8 cellular contexts compared by ENCODE assay signal in the genomic region with DNA sequence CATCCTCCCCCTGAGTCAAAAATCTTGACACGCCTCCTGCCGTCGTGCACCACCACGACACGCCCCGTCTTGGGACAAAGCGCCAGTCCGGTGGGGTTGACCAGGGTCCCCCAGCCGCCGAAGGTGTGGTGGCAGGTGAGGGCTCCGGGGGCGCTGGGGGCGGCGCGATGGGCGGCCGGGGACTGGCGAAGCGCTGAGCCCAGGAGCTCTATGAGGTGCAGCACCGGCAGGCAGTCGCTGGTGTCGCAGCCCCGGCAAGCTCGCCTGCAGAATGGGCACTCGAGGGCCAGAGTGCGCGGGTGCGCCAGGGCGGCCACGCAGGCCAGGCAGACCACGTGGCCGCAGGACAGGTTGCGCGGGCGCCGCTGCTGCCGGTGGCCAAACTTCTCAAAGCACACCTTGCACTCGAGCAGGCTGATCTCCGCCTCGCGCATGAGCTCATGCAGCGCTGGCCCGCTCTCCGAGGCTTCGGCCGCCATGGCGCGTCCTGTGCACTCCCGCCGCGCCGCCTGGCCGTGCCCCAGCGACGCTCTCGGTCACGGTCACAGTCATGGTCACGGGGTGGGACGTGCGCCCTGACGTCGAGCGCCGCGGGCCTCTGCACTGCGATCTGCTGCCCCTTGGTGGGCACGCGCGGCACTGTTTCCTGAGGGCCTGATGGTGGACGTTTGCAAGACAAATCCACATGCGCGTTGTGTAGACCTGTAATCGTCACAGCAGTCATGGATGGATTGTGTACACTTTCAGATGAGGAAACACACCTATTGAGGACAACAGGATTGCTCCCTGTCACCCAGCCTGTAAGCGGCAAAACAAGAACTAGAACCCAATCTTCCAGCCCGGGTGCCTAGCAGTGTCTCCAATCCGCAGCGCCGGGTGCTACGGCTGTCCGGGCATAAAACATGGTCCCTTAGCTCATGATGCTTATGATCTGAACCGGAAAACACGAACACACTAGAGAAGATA. TPM values are rescaled to one million over a fixed set of nuclear protein-coding genes. Genes with fewer than 3 reads are reported as not detected.
DNase-seq lines count a peak whose midpoint lies in the region; ATAC-seq and TF ChIP-seq lines count a peak whose summit lies in the region.

A gene (minus strand): TSS at position 550 of the 966 bp plus-strand sequence. CDS start 71 bp downstream, at position 479.

- no peaks in the 10 kb centered on the region for H3K9me3 Mint-ChIP-seq in CD4-positive, alpha-beta T cell
- H3K9me3 Mint-ChIP-seq in activated naive CD4-positive, alpha-beta T cell treated with anti-CD3 and anti-CD28 coated beads, Interleukin-2, amount 50 U/mL, for 72 hours = peaks cover 0 to 12% of the 10 kb centered on the region in 2 donors

- peak; percentile 93 for ATAC-seq in CD4-positive, alpha-beta T cell (ENCODE audit: poor library complexity)
- ATAC-seq in GM19463 (IDR thresholded peaks at IDR 0.05; ENCODE audit: unreplicated experiment) = peak; percentile 100
- ATAC-seq in activated naive CD4-positive, alpha-beta T cell treated with anti-CD3 and anti-CD28 coated beads, Interleukin-2, amount 50 U/mL, for 72 hours = peak; percentile 99

- H3K27ac Mint-ChIP-seq in CD4-positive, alpha-beta T cell = no peak within 1 kb of the TSS
- H3K27ac Mint-ChIP-seq in activated naive CD4-positive, alpha-beta T cell treated with anti-CD3 and anti-CD28 coated beads, Interleukin-2, amount 50 U/mL, for 72 hours = no peak within 1 kb of the TSS

- peak within 1 kb of the TSS; percentile 86 for H3K4me3 Mint-ChIP-seq in CD4-positive, alpha-beta T cell

- no peak within 1 kb of the TSS for H3K27ac ChIP-seq in CD4-positive, alpha-beta T cell (ENCODE audit: low read depth, low read length)

- H3K4me1 Mint-ChIP-seq in CD4-positive, alpha-beta T cell (ENCODE audit: low read depth) = peaks cover 13% of the 10 kb centered on the region

- H3K27me3 Mint-ChIP-seq in CD4-positive, alpha-beta T cell = peaks cover 32% of the 10 kb centered on the region

- H3K9me3 ChIP-seq in CD4-positive, alpha-beta T cell (ENCODE audit: control insufficient read depth, low read length) = no peaks in the 10 kb centered on the region

- peaks cover 4% of the 10 kb centered on the region for H3K36me3 Mint-ChIP-seq in CD4-positive, alpha-beta T cell (ENCODE audit: low read depth)
- H3K36me3 Mint-ChIP-seq in activated naive CD4-positive, alpha-beta T cell treated with anti-CD3 and anti-CD28 coated beads, Interleukin-2, amount 50 U/mL, for 72 hours = peaks cover 9 to 22% of the 10 kb centered on the region in 2 donors

- TF ChIP-seq CTCF in CD4-positive, alpha-beta T cell (IDR thresholded peaks at IDR 0.05) = peak; percentile 42

- DNase-seq in CD4-positive, alpha-beta T cell = peak; percentile 31 to 76 (median 60)
- DNase-seq in HPDE6-E6E7 (ENCODE audit: extremely low spot score) (peak; percentile 81), SHP77 treated with DMSO at 0.1 percent for 48 hours (lab: John Stamatoyannopoulos, UW) (peak; percentile 25), glomerular visceral epithelial cell (ENCODE audit: extremely low spot score) (peak; percentile 75), occipital lobe (lab: John Stamatoyannopoulos, UW) (peak; percentile 78), superior temporal gyrus (ENCODE audit: extremely low spot score) (peak; percentile 91)
- DNase-seq in activated naive CD4-positive, alpha-beta T cell treated with anti-CD3 and anti-CD28 coated beads, Interleukin-2, amount 50 U/mL, for 72 hours (ENCODE audit: low spot score in 2 of 2) = peak; percentile 65 to 73

- H3K27me3 ChIP-seq in CD4-positive, alpha-beta T cell (ENCODE audit: control insufficient read depth, insufficient read depth, low read length) = no peaks in the 10 kb centered on the region

- intact Hi-C loops in CD4-positive, alpha-beta T cell (cut with DNase I, micrococcal nuclease) = loop anchor here (1.0 to 10.0 kb wide), 2 partner anchors 382 to 966 kb away; no protein-coding TSS in a partner anchor

- POLR2A ChIA-PET in CD4-positive, alpha-beta T cell (lab: Charles Lee) = no interaction called here

- CTCF ChIA-PET in CD4-positive, alpha-beta T cell (lab: Charles Lee) = no interaction called here

RNA-seq across cellular contexts. Expression of the gene that starts here (rescaled TPM):
- total RNA-seq in CD4-positive, alpha-beta T cell = under 1 TPM in 1 of 2 experiments, not detected in 1; 0.11 TPM
- total RNA-seq in activated naive CD4-positive, alpha-beta T cell treated with anti-CD3 and anti-CD28 coated beads, Interleukin-2, amount 50 U/mL, for 72 hours = not detected
- 2.8 TPM for total RNA-seq in occipital lobe

Comparison
In these comparisons a context has a peak if more than half of its experiments do, and no peak if none do; other contexts are left out.
1. Peak in DNase-seq and ATAC-seq in CD4-positive, alpha-beta T cell; RNA of the gene not detected or under 1 TPM.
2. Peak in DNase-seq and ATAC-seq in activated naive CD4-positive, alpha-beta T cell treated with anti-CD3 and anti-CD28 coated beads, Interleukin-2, amount 50 U/mL, for 72 hours; RNA of the gene not detected or under 1 TPM.
3. DNase-seq: peak in every context shown above with its lines; median percentile 91 in superior temporal gyrus; 81 in HPDE6-E6E7; 78 in occipital lobe; 75 in glomerular visceral epithelial cell; 69 in activated naive CD4-positive, alpha-beta T cell treated with anti-CD3 and anti-CD28 coated beads, Interleukin-2, amount 50 U/mL, for 72 hours; 60 in CD4-positive, alpha-beta T cell; 25 in SHP77 treated with DMSO at 0.1 percent for 48 hours.